ENCODE assay signal across 18 cellular contexts in genomic region chr3:152745677-152746076, GRCh38.
DNase-seq lines count a peak whose midpoint lies in the region; ATAC-seq and TF ChIP-seq lines count a peak whose summit lies in the region.
"Had no signal": no experiment of that assay in that cellular context is flagged by ENCODE, and none has a peak within 500 bp of the region (broad histone marks: within the 10 kb centered on the region; RNA-seq: fewer than 3 reads in every experiment).

No MANE protein-coding gene starts in this region.

- no peak for TF ChIP-seq POLR2A in spleen (IDR thresholded peaks at IDR 0.05)

- H3K9ac ChIP-seq in NT2/D1 (ENCODE audit: insufficient read length, low read depth) = no peak overlapping the region
- no peak overlapping the region for H3K9ac ChIP-seq in mesendoderm (ENCODE audit: low read length)
- H3K9ac ChIP-seq: BLaER1 treated with 17β-estradiol and CSF1 and Interleukin-3, amounts not matched to agents 10 nM and 100 nM had no signal

- H3K4me1 Mint-ChIP-seq in GM23338 = peaks cover 9% of the 10 kb centered on the region
- H3K4me1 Mint-ChIP-seq: B cell; CD8-positive, alpha-beta memory T cell had no signal

- H3K36me3 Mint-ChIP-seq in GM23338 (ENCODE audit: low read depth) = peaks cover 10% of the 10 kb centered on the region; the same call in 2 of the 3 replicates
- H3K36me3 Mint-ChIP-seq: CD8-positive, alpha-beta memory T cell had no signal

- WGBS in mesendoderm (ENCODE audit: extremely low coverage, insufficient coverage, low lambda C conversion rate) = no CpG with 5 or more reads among the region's 1 CpG
- 85 to 96% (median 91%) methylated on average over 1 of the region's 1 CpG for WGBS in spleen, 5 donors

- H3K79me2 ChIP-seq in GM23338 (replicated peaks; ENCODE audit: insufficient read depth) (no peaks in the 10 kb centered on the region), mesendoderm (ENCODE audit: control insufficient read depth, insufficient read depth, low read length) (no peaks in the 10 kb centered on the region)

- no peaks in the 10 kb centered on the region for H3K27me3 Mint-ChIP-seq in GM23338 (ENCODE audit: insufficient read depth, low read depth, poor library complexity)

- H3K27ac ChIP-seq in GM23338 (ENCODE audit: low read depth) (no peak overlapping the region), mesendoderm (ENCODE audit: low read depth, low read length) (no peak overlapping the region), spleen (no peak overlapping the region)
- H3K27ac ChIP-seq: BLaER1 treated with 17β-estradiol and CSF1 and Interleukin-3, amounts not matched to agents 10 nM and 100 nM had no signal

- no peak overlapping the region for H3K56ac ChIP-seq in mesendoderm (ENCODE audit: low read length)

- no peak overlapping the region for H3K4me2 ChIP-seq in GM23338
- no peak overlapping the region for H3K4me2 ChIP-seq in mesendoderm (ENCODE audit: low read length)
- H3K4me2 ChIP-seq: BLaER1 treated with 17β-estradiol and CSF1 and Interleukin-3, amounts not matched to agents 10 nM and 100 nM had no signal

- H3K27me3 ChIP-seq in GM23338 (ENCODE audit: insufficient read depth) (no peaks in the 10 kb centered on the region), NT2/D1 (ENCODE audit: insufficient read depth, insufficient read length) (no peaks in the 10 kb centered on the region), mesendoderm (ENCODE audit: insufficient read depth, low read length, poor library complexity) (no peaks in the 10 kb centered on the region), spleen (replicated peaks in 1 of 7) (no peaks in the 10 kb centered on the region)
- H3K27me3 ChIP-seq: BLaER1 treated with 17β-estradiol and CSF1 and Interleukin-3, amounts not matched to agents 10 nM and 100 nM had no signal

- H2AK5ac ChIP-seq in mesendoderm (ENCODE audit: low read length) = no peak overlapping the region

- H3K18ac ChIP-seq in mesendoderm (ENCODE audit: low read length) = no peak overlapping the region

- H3K9me3 ChIP-seq in NT2/D1 (ENCODE audit: insufficient read depth, low read length) = peaks cover 20% of the 10 kb centered on the region; the same call in 1 of the 2 replicates
- H3K9me3 ChIP-seq in spleen = peaks cover 0 to 20% (median 16%) of the 10 kb centered on the region in 8 donors
- H3K9me3 ChIP-seq: HAP-1 had no signal

- H3K4me3 ChIP-seq in GM23338 (no peak overlapping the region), NT2/D1 (ENCODE audit: insufficient read length, low read depth) (no peak overlapping the region), mesendoderm (ENCODE audit: low read length) (no peak overlapping the region), spleen (no peak overlapping the region)
- H3K4me3 ChIP-seq: BLaER1 treated with 17β-estradiol and CSF1 and Interleukin-3, amounts not matched to agents 10 nM and 100 nM; HAP-1; K562 had no signal

- H3K79me1 ChIP-seq in mesendoderm (ENCODE audit: low read length) = no peaks in the 10 kb centered on the region

- H3K36me3 ChIP-seq in GM23338 (ENCODE audit: insufficient read depth) (no peaks in the 10 kb centered on the region), NT2/D1 (ENCODE audit: insufficient read depth, insufficient read length, low read length) (no peaks in the 10 kb centered on the region), mesendoderm (ENCODE audit: control insufficient read depth, insufficient read depth, low read length) (no peaks in the 10 kb centered on the region), spleen (no peaks in the 10 kb centered on the region)
- H3K36me3 ChIP-seq: BLaER1 treated with 17β-estradiol and CSF1 and Interleukin-3, amounts not matched to agents 10 nM and 100 nM; HAP-1 had no signal

- ATAC-seq in GM23338 = peak; percentile 92
- no peak for ATAC-seq in GM18519 (IDR thresholded peaks at IDR 0.05; ENCODE audit: low FRiP score, unreplicated experiment)
- ATAC-seq: K562 had no signal

- H2AFZ ChIP-seq in GM23338 = no peak overlapping the region

- H2BK15ac ChIP-seq in mesendoderm (replicated peaks; ENCODE audit: low read depth) = no peak overlapping the region

- H3K4ac ChIP-seq in mesendoderm (ENCODE audit: low read depth, low read length) = no peak overlapping the region

- no peak overlapping the region for H4K8ac ChIP-seq in mesendoderm (ENCODE audit: low read depth, low read length)

- no peak overlapping the region for H3K27ac Mint-ChIP-seq in GM23338
- H3K27ac Mint-ChIP-seq: B cell; CD8-positive, alpha-beta memory T cell had no signal

- H2BK5ac ChIP-seq in mesendoderm (ENCODE audit: low read length) = no peak overlapping the region

- DNase-seq in GM23338 (ENCODE audit: low spot score) (peak; percentile 59), NT2/D1 (ENCODE audit: low read depth, low spot score) (peak; percentile 66), iPS DF 19.7 (ENCODE audit: low read depth, low spot score) (peak; percentile 56), mesendoderm (peak; percentile 27), spleen (no peak), GOT3 (lab: John Stamatoyannopoulos, UW) (no peak)
- DNase-seq: CD8-positive, alpha-beta memory T cell; COR-L47; DMS 273 treated with DMSO at 0.1 percent for 48 hours; DMS53; DND-41; EL; IMR-90 had no signal

- TF ChIP-seq CTCF in GM23338 (conservative IDR thresholded peaks at IDR 0.05; ENCODE audit: low read depth in 2 of 2) (no peak), spleen (IDR thresholded peaks at IDR 0.05 in 8 of 11, conservative IDR thresholded peaks at IDR 0.05 in 3 of 11) (no peak)

- H3F3A ChIP-seq in GM23338 (replicated peaks; ENCODE audit: low read depth) = no peaks in the 10 kb centered on the region

- no peaks in the 10 kb centered on the region for H3K9me2 ChIP-seq in GM23338 (ENCODE audit: insufficient read depth)

- no peaks in the 10 kb centered on the region for H4K20me1 ChIP-seq in GM23338 (replicated peaks; ENCODE audit: insufficient read depth)
- H4K20me1 ChIP-seq: BLaER1 treated with 17β-estradiol and CSF1 and Interleukin-3, amounts not matched to agents 10 nM and 100 nM had no signal

- H3K4me1 ChIP-seq in GM23338 (ENCODE audit: insufficient read depth) (peaks cover 5% of the 10 kb centered on the region; the same call in 1 of the 2 replicates), NT2/D1 (ENCODE audit: insufficient read depth, insufficient read length) (no peaks in the 10 kb centered on the region), mesendoderm (ENCODE audit: control insufficient read depth, low read depth, low read length) (peaks cover 3% of the 10 kb centered on the region), spleen (no peaks in the 10 kb centered on the region)
- H3K4me1 ChIP-seq: BLaER1 treated with 17β-estradiol and CSF1 and Interleukin-3, amounts not matched to agents 10 nM and 100 nM; HAP-1 had no signal

- H3K4me3 Mint-ChIP-seq in GM23338 = no peak overlapping the region
- H3K4me3 Mint-ChIP-seq: B cell; CD8-positive, alpha-beta memory T cell had no signal

- no peak overlapping the region for H4K5ac ChIP-seq in mesendoderm (ENCODE audit: low read length)

- H3K23ac ChIP-seq in mesendoderm (ENCODE audit: low read length) = no peak overlapping the region

- no peak overlapping the region for H2BK120ac ChIP-seq in mesendoderm (ENCODE audit: low read depth, low read length)

- peaks cover 13% of the 10 kb centered on the region for H3K9me3 Mint-ChIP-seq in GM23338

- intact Hi-C loops in spleen (cut with DNase I; ENCODE audit: low total_unique reads) = no loop called here

TF ChIP-seq in GM23338, 12 proteins besides CTCF, POLR2A, EP300 and RAD21:
- TF ChIP-seq NANOG (IDR thresholded peaks at IDR 0.05; ENCODE audit: borderline replicate concordance) = 0 out of 2 replicates have a peak, but pooled peaks have one; percentile 23
- TF ChIP-seq CREB1 (CRISPR knock-in tag; IDR thresholded peaks at IDR 0.05; ENCODE audit: low read depth) = no peak

Comparison
In these comparisons a context has a peak if more than half of its experiments do, and no peak if none do; other contexts are left out.
1. DNase-seq: peak in GM23338 (single experiment), NT2/D1 (single experiment), iPS DF 19.7 (single experiment) and mesendoderm (single experiment); none in spleen (single experiment) and GOT3 (single experiment).